Comparison of ENCODE assay signal across 9 cellular contexts in the genomic region with DNA sequence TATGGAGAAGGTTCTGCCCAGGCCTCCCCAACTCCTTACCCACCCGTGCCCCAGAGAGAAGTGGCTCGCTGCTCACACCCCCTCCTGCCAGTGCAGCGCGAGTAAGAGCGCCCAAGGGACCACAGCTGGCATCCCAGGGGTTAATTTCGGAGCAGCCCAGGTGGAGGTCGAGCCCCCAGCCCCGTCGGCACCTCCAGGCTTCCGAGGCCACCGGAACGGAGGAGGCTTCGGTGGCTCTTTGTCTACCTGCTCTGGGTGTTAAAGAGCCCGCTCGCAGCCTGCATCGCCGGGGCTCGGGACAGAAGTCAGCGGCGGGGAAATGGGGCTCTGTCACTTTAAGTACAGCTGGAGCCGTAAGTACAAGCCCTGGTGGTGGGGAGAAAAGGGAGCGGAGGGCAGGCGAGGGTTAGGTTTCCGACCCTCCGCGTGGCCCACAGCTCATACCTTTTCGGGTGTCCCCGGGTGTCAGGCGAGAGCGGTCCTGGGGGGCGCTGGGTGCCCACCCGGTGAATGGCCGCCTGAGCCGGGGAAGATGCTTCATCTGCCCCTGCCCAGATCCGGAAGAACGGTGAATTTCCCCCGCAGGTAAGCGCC.
DNase-seq lines count a peak whose midpoint lies in the region; ATAC-seq, FAIRE-seq and TF ChIP-seq lines count a peak whose summit lies in the region.
"Had no signal": no experiment of that assay in that cellular context is flagged by ENCODE, and none has a peak within 500 bp of the region (broad histone marks: within the 10 kb centered on the region; RNA-seq: fewer than 3 reads in every experiment).

No MANE protein-coding gene starts in this region.

- TF ChIP-seq POLR2A in body of pancreas (IDR thresholded peaks at IDR 0.05), result peak in 2 of 3 donors; percentile 27 to 35

- H3K4me1 ChIP-seq in HUES48 (ENCODE audit: control insufficient read depth, insufficient read depth, low read length), result peaks cover 56% of the 10 kb centered on the region
- peaks cover 26% of the 10 kb centered on the region for H3K4me1 ChIP-seq in body of pancreas
- peaks cover 0 to 14% of the 10 kb centered on the region in 2 donors for H3K4me1 ChIP-seq in small intestine (ENCODE audit: control insufficient read depth in 2 of 2, insufficient read depth in 1 of 2, low read depth in 1 of 2, low read length in 1 of 2)

- H3K4me1 Mint-ChIP-seq in T-helper 17 cell, result peaks cover 22% of the 10 kb centered on the region

- peak overlapping the region; percentile 2; the same call in 1 of the 2 replicates for H3K9ac ChIP-seq in HUES48 (ENCODE audit: low read depth, low read length)

- peak overlapping the region; percentile 74 for H3K27ac Mint-ChIP-seq in T-helper 17 cell

- TF ChIP-seq CTCF in AG04449 (IDR thresholded peaks at IDR 0.05; ENCODE audit: insufficient read depth, low read length, missing control alignments) (no peak), body of pancreas (IDR thresholded peaks at IDR 0.05) (peak in 4 of 7 experiments; percentile 9 to 31 (median 12))

- no peak for FAIRE-seq in small intestine (lab: Jason Lieb, UNC)
- FAIRE-seq: G401.6 had no signal

- H3K4me3 Mint-ChIP-seq in T-helper 17 cell, result peak overlapping the region; percentile 97

- no peaks in the 10 kb centered on the region for H3K36me3 Mint-ChIP-seq in T-helper 17 cell (ENCODE audit: low read depth)

- no peaks in the 10 kb centered on the region for H3K36me3 ChIP-seq in HUES48 (ENCODE audit: control insufficient read depth, insufficient read depth, low read length)
- no peaks in the 10 kb centered on the region for H3K36me3 ChIP-seq in body of pancreas (replicated peaks in 1 of 2; ENCODE audit: insufficient read depth in 1 of 2, low read depth in 2 of 2)
- H3K36me3 ChIP-seq in small intestine (ENCODE audit: control insufficient read depth in 2 of 2, insufficient read depth in 2 of 2, low read length in 2 of 2), result no peaks in the 10 kb centered on the region

- WGBS in body of pancreas, 2 donors, result 3 to 5% methylated on average over 16 to 36 of the region's 38 CpGs
- 1 to 5% (median 2%) methylated on average over 35 to 38 of the region's 38 CpGs for WGBS in small intestine, 3 donors

- intact Hi-C loops in body of pancreas (cut with DNase I), result no loop called here

- H3K27me3 ChIP-seq in HUES48 (ENCODE audit: control insufficient read depth, insufficient read depth, low read length), result peaks cover 3% of the 10 kb centered on the region; the same call in 1 of the 2 replicates
- H3K27me3 ChIP-seq in body of pancreas, result no peaks in the 10 kb centered on the region
- no peaks in the 10 kb centered on the region for H3K27me3 ChIP-seq in small intestine (ENCODE audit: control insufficient read depth in 2 of 2, insufficient read depth in 2 of 2, low read length in 2 of 2)

- H3K9me3 ChIP-seq in HUES48 (ENCODE audit: control insufficient read depth, insufficient read depth, low read length) (no peaks in the 10 kb centered on the region), T-helper 17 cell (ENCODE audit: control insufficient read depth, low read length, poor library complexity, severe bottlenecking) (peaks cover 4% of the 10 kb centered on the region), body of pancreas (no peaks in the 10 kb centered on the region), small intestine (ENCODE audit: control insufficient read depth, low read depth) (no peaks in the 10 kb centered on the region)

- peak; percentile 94 for ATAC-seq in T-helper 17 cell
- peak; percentile 89 for ATAC-seq in body of pancreas
- no peak for ATAC-seq in HG03565 (IDR thresholded peaks at IDR 0.05; ENCODE audit: unreplicated experiment)

- H3K27ac ChIP-seq in HUES48 (ENCODE audit: low read depth, low read length) (peak overlapping the region; percentile 64), body of pancreas (peak overlapping the region; percentile 27 to 43 (median 34)), small intestine (ENCODE audit: low read depth in 1 of 2, low read length in 1 of 2) (peak overlapping the region in 1 of 2 donors; percentile 76)

- no peaks in the 10 kb centered on the region for H3K27me3 Mint-ChIP-seq in T-helper 17 cell

- POLR2A ChIA-PET in AG04449 (lab: Yijun Ruan, JAX), result interaction anchor here (0.6 kb wide), 1 partner anchor 89 kb away, joined by 3 read pairs; the partner anchor contains the start of gene IPO9

- peak overlapping the region; percentile 76 for H3K4me3 ChIP-seq in AG04449 (ENCODE audit: low read depth, low read length)
- H3K4me3 ChIP-seq in HUES48 (ENCODE audit: low read depth, low read length), result peak overlapping the region; percentile 75
- peak overlapping the region; percentile 35 to 70 for H3K4me3 ChIP-seq in body of pancreas
- H3K4me3 ChIP-seq in small intestine (ENCODE audit: low read depth in 1 of 2, low read length in 2 of 2), result peak overlapping the region; percentile 65 to 69

- CTCF ChIA-PET in AG04449 (lab: Yijun Ruan, JAX), result interaction anchor here (1.2 to 4.8 kb wide), 6 partner anchors 16 to 54 kb away, joined by 3 to 24 read pairs (median 5); no protein-coding TSS in a partner anchor

- no peak for DNase-seq in AG04449 (ENCODE audit: low read depth, low spot score)
- DNase-seq in T-helper 17 cell, result peak; percentile 22 to 37 (median 29)
- peak; percentile 73 to 82 (median 79) for DNase-seq in body of pancreas
- DNase-seq in iPS-NIHi11 (ENCODE audit: low spot score), result peak; percentile 86
- DNase-seq in small intestine, result peak; percentile 79
- no peak for DNase-seq in OCI-M2 (lab: John Stamatoyannopoulos, UW; ENCODE audit: unreplicated experiment)

Comparison
In these comparisons a context has a peak if more than half of its experiments do, and no peak if none do; other contexts are left out.
1. DNase-seq: peak in T-helper 17 cell (3 of 3), body of pancreas (4 of 4), iPS-NIHi11 (single experiment) and small intestine (single experiment); none in AG04449 (single experiment) and OCI-M2 (single experiment).
2. Peak in every context shown above with its lines, with median percentiles within 50 percentile points of each other: H3K4me3 ChIP-seq.